In genomic region chr14:89123851-89124250, GRCh38 we compare ENCODE assay signal across 18 cellular contexts.
DNase-seq lines count a peak whose midpoint lies in the region; ATAC-seq and FAIRE-seq lines count a peak whose summit lies in the region.
"Had no signal": no experiment of that assay in that cellular context is flagged by ENCODE, and none has a peak within 500 bp of the region (broad histone marks: within the 10 kb centered on the region; RNA-seq: fewer than 3 reads in every experiment).

No MANE protein-coding gene starts in this region.

- peak; percentile 23 for FAIRE-seq in A204.1 (lab: Jason Lieb, UNC)
- FAIRE-seq in colon (lab: Jason Lieb, UNC) = peak; percentile 21
- FAIRE-seq: A549, HTR-8/SVneo had no signal

- ATAC-seq in GM18498 (IDR thresholded peaks at IDR 0.05; ENCODE audit: unreplicated experiment) (peak; percentile 62), GM21786 (IDR thresholded peaks at IDR 0.05; ENCODE audit: unreplicated experiment) (peak; percentile 58), HG03378 (IDR thresholded peaks at IDR 0.05; ENCODE audit: unreplicated experiment) (no peak), GM18909 (IDR thresholded peaks at IDR 0.05; ENCODE audit: poor library complexity, unreplicated experiment) (no peak)
- ATAC-seq: A549 had no signal

- no peak for DNase-seq in NCI-H446 (lab: John Stamatoyannopoulos, UW)
- DNase-seq in activated CD4-positive, alpha-beta T cell treated with anti-CD3 and anti-CD28 coated beads for 1 hour = no peak
- DNase-seq: CD8-positive, alpha-beta memory T cell; IMR-90; NCI-H1048; NCI-H1436 treated with DMSO at 0.1 percent for 48 hours; NCI-H2081; NCI-H748 treated with DMSO at 0.1 percent for 48 hours; SHP77 treated with DMSO at 0.1 percent for 48 hours; SK-N-SH had no signal

Comparison
In these comparisons a context has a peak if more than half of its experiments do, and no peak if none do; other contexts are left out.
1. ATAC-seq: peak in GM18498 (single experiment) and GM21786 (single experiment); none in HG03378 (single experiment) and GM18909 (single experiment).